In the genomic region with DNA sequence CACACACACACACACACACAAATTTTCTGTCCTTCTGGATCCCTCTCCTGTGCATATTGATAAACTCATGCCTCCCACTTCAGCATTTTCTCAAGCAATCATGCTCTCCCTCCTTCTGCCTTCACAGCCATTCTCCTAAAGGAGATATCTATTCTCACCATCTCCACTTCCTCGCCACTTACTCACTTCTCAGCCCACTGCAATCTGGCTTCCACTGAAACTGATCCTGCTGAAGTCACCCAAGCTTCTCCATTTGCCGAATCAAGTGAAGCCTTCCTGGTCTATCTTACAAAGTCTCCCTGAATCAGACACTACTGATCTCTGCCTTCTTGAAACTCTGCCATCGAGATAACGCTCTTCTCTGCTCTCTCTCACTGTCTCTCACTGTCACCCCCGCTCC, we compare ENCODE assay signal across 1 cellular context.
TF ChIP-seq lines count a peak whose summit lies in the region.

No MANE protein-coding gene starts in this region.

TF ChIP-seq in GM23338, 12 proteins besides CTCF, POLR2A, EP300 and RAD21 (continued from another document):
- TF ChIP-seq, protein P1, sequence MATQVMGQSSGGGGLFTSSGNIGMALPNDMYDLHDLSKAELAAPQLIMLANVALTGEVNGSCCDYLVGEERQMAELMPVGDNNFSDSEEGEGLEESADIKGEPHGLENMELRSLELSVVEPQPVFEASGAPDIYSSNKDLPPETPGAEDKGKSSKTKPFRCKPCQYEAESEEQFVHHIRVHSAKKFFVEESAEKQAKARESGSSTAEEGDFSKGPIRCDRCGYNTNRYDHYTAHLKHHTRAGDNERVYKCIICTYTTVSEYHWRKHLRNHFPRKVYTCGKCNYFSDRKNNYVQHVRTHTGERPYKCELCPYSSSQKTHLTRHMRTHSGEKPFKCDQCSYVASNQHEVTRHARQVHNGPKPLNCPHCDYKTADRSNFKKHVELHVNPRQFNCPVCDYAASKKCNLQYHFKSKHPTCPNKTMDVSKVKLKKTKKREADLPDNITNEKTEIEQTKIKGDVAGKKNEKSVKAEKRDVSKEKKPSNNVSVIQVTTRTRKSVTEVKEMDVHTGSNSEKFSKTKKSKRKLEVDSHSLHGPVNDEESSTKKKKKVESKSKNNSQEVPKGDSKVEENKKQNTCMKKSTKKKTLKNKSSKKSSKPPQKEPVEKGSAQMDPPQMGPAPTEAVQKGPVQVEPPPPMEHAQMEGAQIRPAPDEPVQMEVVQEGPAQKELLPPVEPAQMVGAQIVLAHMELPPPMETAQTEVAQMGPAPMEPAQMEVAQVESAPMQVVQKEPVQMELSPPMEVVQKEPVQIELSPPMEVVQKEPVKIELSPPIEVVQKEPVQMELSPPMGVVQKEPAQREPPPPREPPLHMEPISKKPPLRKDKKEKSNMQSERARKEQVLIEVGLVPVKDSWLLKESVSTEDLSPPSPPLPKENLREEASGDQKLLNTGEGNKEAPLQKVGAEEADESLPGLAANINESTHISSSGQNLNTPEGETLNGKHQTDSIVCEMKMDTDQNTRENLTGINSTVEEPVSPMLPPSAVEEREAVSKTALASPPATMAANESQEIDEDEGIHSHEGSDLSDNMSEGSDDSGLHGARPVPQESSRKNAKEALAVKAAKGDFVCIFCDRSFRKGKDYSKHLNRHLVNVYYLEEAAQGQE (IDR thresholded peaks at IDR 0.05; ENCODE audit: unreplicated experiment): no peak
- TF ChIP-seq STAT1 (IDR thresholded peaks at IDR 0.05; ENCODE audit: unreplicated experiment) (no peak), NANOG (IDR thresholded peaks at IDR 0.05; ENCODE audit: borderline replicate concordance) (no peak), ZNF114 (CRISPR knock-in tag; IDR thresholded peaks at IDR 0.05) (no peak), ZNF462 (CRISPR knock-in tag; IDR thresholded peaks at IDR 0.05) (no peak)
